ENCODE assay signal across 8 cellular contexts in the genomic region with DNA sequence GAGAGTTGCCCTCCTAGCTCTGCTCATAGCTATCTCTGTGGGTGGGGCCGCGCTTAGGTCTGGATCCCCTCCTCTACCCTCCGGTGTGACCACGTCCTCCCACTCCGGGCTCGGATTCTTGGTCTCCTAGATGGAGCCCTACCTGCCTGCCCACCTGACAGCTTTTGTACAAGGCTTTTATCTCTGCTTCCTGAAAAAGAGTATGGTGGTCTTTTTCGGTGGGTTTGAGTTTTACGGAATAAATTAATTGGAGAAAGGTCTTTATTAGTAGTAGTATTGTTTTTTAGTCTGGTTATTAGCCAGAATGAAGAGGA. TPM values are rescaled to one million over a fixed set of nuclear protein-coding genes. Genes with fewer than 3 reads are reported as not detected.
DNase-seq lines count a peak whose midpoint lies in the region; ATAC-seq lines count a peak whose summit lies in the region.

No MANE protein-coding gene starts in this region.

- H3K4me3 Mint-ChIP-seq in activated T-helper 1 cell treated with anti-CD3 and anti-CD28 coated beads, Interleukin-12 subunit alpha, Interleukin-12 subunit beta, Interleukin-2, Interleukin-4 antibody, amounts not matched to agents 30 ng/mL and 10 ng/mL and 1 ng/mL, durations not matched to agents 14 hours and 24 hours and 36 hours, result peak overlapping the region; percentile 90
- peak overlapping the region; percentile 89 to 93 for H3K4me3 Mint-ChIP-seq in stimulated activated naive B cell treated with anti-CD40 and anti-IgM and Interleukin-4, amounts not matched to agents 10 μg/mL and 1 μg/mL and 100 μg/mL, for 72 hours

- H3K36me3 Mint-ChIP-seq in activated T-helper 1 cell treated with anti-CD3 and anti-CD28 coated beads, Interleukin-12 subunit alpha, Interleukin-12 subunit beta, Interleukin-2, Interleukin-4 antibody, amounts not matched to agents 30 ng/mL and 10 ng/mL and 1 ng/mL, durations not matched to agents 14 hours and 24 hours and 36 hours (ENCODE audit: low read depth), result peaks cover 12% of the 10 kb centered on the region
- H3K36me3 Mint-ChIP-seq in stimulated activated naive B cell treated with anti-CD40 and anti-IgM and Interleukin-4, amounts not matched to agents 10 μg/mL and 1 μg/mL and 100 μg/mL, for 72 hours, result peaks cover 3 to 5% of the 10 kb centered on the region in 2 donors

- intact Hi-C loops in activated T-helper 1 cell treated with anti-CD3 and anti-CD28 coated beads, Interleukin-12 subunit alpha, Interleukin-12 subunit beta, Interleukin-2, Interleukin-4 antibody, amounts not matched to agents 30 ng/mL and 10 ng/mL and 1 ng/mL, durations not matched to agents 14 hours and 24 hours and 36 hours (cut with micrococcal nuclease), result loop anchor here (1.0 to 5.0 kb wide), 3 partner anchors 18 to 872 kb away; partner anchors contain the start of gene LMBRD1

- no peaks in the 10 kb centered on the region for H3K27me3 ChIP-seq in iPS DF 6.9 (ENCODE audit: control insufficient read depth, insufficient read depth, low read length)

- H3K4me1 Mint-ChIP-seq in activated T-helper 1 cell treated with anti-CD3 and anti-CD28 coated beads, Interleukin-12 subunit alpha, Interleukin-12 subunit beta, Interleukin-2, Interleukin-4 antibody, amounts not matched to agents 30 ng/mL and 10 ng/mL and 1 ng/mL, durations not matched to agents 14 hours and 24 hours and 36 hours (ENCODE audit: low read depth), result peaks cover 65% of the 10 kb centered on the region
- peaks cover 23 to 59% of the 10 kb centered on the region in 2 donors for H3K4me1 Mint-ChIP-seq in stimulated activated naive B cell treated with anti-CD40 and anti-IgM and Interleukin-4, amounts not matched to agents 10 μg/mL and 1 μg/mL and 100 μg/mL, for 72 hours

- no peaks in the 10 kb centered on the region for H3K36me3 ChIP-seq in iPS DF 6.9 (ENCODE audit: control insufficient read depth, insufficient read depth, low read length)

- H3K27ac Mint-ChIP-seq in activated T-helper 1 cell treated with anti-CD3 and anti-CD28 coated beads, Interleukin-12 subunit alpha, Interleukin-12 subunit beta, Interleukin-2, Interleukin-4 antibody, amounts not matched to agents 30 ng/mL and 10 ng/mL and 1 ng/mL, durations not matched to agents 14 hours and 24 hours and 36 hours, result peak overlapping the region; percentile 72
- H3K27ac Mint-ChIP-seq in stimulated activated naive B cell treated with anti-CD40 and anti-IgM and Interleukin-4, amounts not matched to agents 10 μg/mL and 1 μg/mL and 100 μg/mL, for 72 hours, result peak overlapping the region; percentile 87

- DNase-seq in NCI-H510A (lab: John Stamatoyannopoulos, UW) (peak; percentile 66), NCI-H510A treated with DMSO at 0.1 percent for 48 hours (lab: John Stamatoyannopoulos, UW) (no peak), HT-29 (ENCODE audit: low spot score) (peak; percentile 38), iPS DF 6.9 (ENCODE audit: low read depth, low spot score) (no peak), UCSD-AML1 (lab: John Stamatoyannopoulos, UW; ENCODE audit: unreplicated experiment) (no peak)
- no peak for DNase-seq in activated T-helper 1 cell treated with anti-CD3 and anti-CD28 coated beads, Interleukin-12 subunit alpha, Interleukin-12 subunit beta, Interleukin-2, Interleukin-4 antibody, amounts not matched to agents 30 ng/mL and 10 ng/mL and 1 ng/mL, durations not matched to agents 14 hours and 24 hours and 36 hours (ENCODE audit: low spot score)
- DNase-seq in stimulated activated naive B cell treated with anti-CD40 and anti-IgM and Interleukin-4, amounts not matched to agents 10 μg/mL and 1 μg/mL and 100 μg/mL, for 72 hours, result no peak
- DNase-seq in activated effector memory CD4-positive, alpha-beta T cell treated with anti-CD3 and anti-CD28 coated beads, Interleukin-2, amount 50 U/mL, for 16 hours, result no peak

- no peaks in the 10 kb centered on the region for H3K27me3 Mint-ChIP-seq in activated T-helper 1 cell treated with anti-CD3 and anti-CD28 coated beads, Interleukin-12 subunit alpha, Interleukin-12 subunit beta, Interleukin-2, Interleukin-4 antibody, amounts not matched to agents 30 ng/mL and 10 ng/mL and 1 ng/mL, durations not matched to agents 14 hours and 24 hours and 36 hours (ENCODE audit: insufficient read depth)
- H3K27me3 Mint-ChIP-seq in stimulated activated naive B cell treated with anti-CD40 and anti-IgM and Interleukin-4, amounts not matched to agents 10 μg/mL and 1 μg/mL and 100 μg/mL, for 72 hours, result no peaks in the 10 kb centered on the region

- peak overlapping the region; percentile 74; the same call in 1 of the 2 replicates for H3K4me3 ChIP-seq in iPS DF 6.9 (ENCODE audit: low read length)

- H3K9me3 ChIP-seq in iPS DF 6.9 (ENCODE audit: control insufficient read depth, insufficient read depth, low read length), result no peaks in the 10 kb centered on the region

- ATAC-seq in stimulated activated naive B cell treated with anti-CD40 and anti-IgM and Interleukin-4, amounts not matched to agents 10 μg/mL and 1 μg/mL and 100 μg/mL, for 72 hours (replicated peaks), result no peak

- H3K27ac ChIP-seq in iPS DF 6.9 (ENCODE audit: low read length), result no peak overlapping the region

- H3K4me1 ChIP-seq in iPS DF 6.9 (ENCODE audit: control insufficient read depth, insufficient read depth, low read length), result no peaks in the 10 kb centered on the region

- WGBS in iPS DF 6.9 (ENCODE audit: insufficient coverage, insufficient read length), result 100% methylated on average over 1 of the region's 8 CpGs

- H3K9me3 Mint-ChIP-seq in activated T-helper 1 cell treated with anti-CD3 and anti-CD28 coated beads, Interleukin-12 subunit alpha, Interleukin-12 subunit beta, Interleukin-2, Interleukin-4 antibody, amounts not matched to agents 30 ng/mL and 10 ng/mL and 1 ng/mL, durations not matched to agents 14 hours and 24 hours and 36 hours, result no peaks in the 10 kb centered on the region
- no peaks in the 10 kb centered on the region for H3K9me3 Mint-ChIP-seq in stimulated activated naive B cell treated with anti-CD40 and anti-IgM and Interleukin-4, amounts not matched to agents 10 μg/mL and 1 μg/mL and 100 μg/mL, for 72 hours

RNA-seq across cellular contexts. Expression of gene SMAP1, which starts 0.8 kb away (rescaled TPM):
- 14.1 and 16.7 TPM in 2 replicates for total RNA-seq in HT-29 (2014; rRNA removed; shearing (Covaris generic))
- 24.3 and 26.3 TPM in 2 replicates for total RNA-seq in activated T-helper 1 cell treated with anti-CD3 and anti-CD28 coated beads, Interleukin-12 subunit alpha, Interleukin-12 subunit beta, Interleukin-2, Interleukin-4 antibody, amounts not matched to agents 30 ng/mL and 10 ng/mL and 1 ng/mL, durations not matched to agents 14 hours and 24 hours and 36 hours

Comparison
In these comparisons a context has a peak if more than half of its experiments do, and no peak if none do; other contexts are left out.
1. DNase-seq: peak in NCI-H510A (single experiment) and HT-29 (single experiment); none in NCI-H510A treated with DMSO at 0.1 percent for 48 hours (single experiment), activated T-helper 1 cell treated with anti-CD3 and anti-CD28 coated beads, Interleukin-12 subunit alpha, Interleukin-12 subunit beta, Interleukin-2, Interleukin-4 antibody, amounts not matched to agents 30 ng/mL and 10 ng/mL and 1 ng/mL, durations not matched to agents 14 hours and 24 hours and 36 hours (single experiment), iPS DF 6.9 (single experiment), stimulated activated naive B cell treated with anti-CD40 and anti-IgM and Interleukin-4, amounts not matched to agents 10 μg/mL and 1 μg/mL and 100 μg/mL, for 72 hours (single experiment), activated effector memory CD4-positive, alpha-beta T cell treated with anti-CD3 and anti-CD28 coated beads, Interleukin-2, amount 50 U/mL, for 16 hours (single experiment) and UCSD-AML1 (single experiment).